In the genomic region with DNA sequence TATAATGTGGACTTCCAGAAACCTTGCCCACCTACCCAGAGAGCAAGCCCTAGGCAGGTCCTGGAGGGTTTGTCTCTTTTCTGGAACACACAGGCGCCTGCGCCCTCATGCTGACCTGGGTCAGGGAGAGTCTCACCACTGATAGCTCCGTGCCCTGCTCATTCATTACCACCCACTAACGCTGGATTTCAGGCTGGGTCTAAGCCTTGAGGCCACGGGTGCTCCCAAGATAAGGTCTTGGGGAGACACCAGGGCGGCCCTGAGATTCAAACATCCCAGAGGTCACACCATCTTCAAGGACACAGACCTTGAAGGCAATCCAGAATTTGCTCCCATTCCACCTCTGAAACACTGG, we compare ENCODE assay signal across 16 cellular contexts. TPM values are rescaled to one million over a fixed set of nuclear protein-coding genes. Genes with fewer than 3 reads are reported as not detected.
A peak's percentile ranks its signal among the peaks of the same experiment; 100 is the strongest.
DNase-seq lines count a peak whose midpoint lies in the region; ATAC-seq and TF ChIP-seq lines count a peak whose summit lies in the region.
"Had no signal": no experiment of that assay in that cellular context is flagged by ENCODE, and none has a peak within 500 bp of the region (broad histone marks: within the 10 kb centered on the region; RNA-seq: fewer than 3 reads in every experiment).

No MANE protein-coding gene starts in this region.

- no peak overlapping the region for H2AFZ ChIP-seq in parathyroid adenoma

- H3K27ac ChIP-seq in cardiac muscle cell (peak overlapping the region; percentile 54), parathyroid adenoma (peak overlapping the region; percentile 32), uterus (peak overlapping the region; percentile 82 to 89)
- H3K27ac ChIP-seq: 22Rv1, psoas muscle had no signal

- H3K4me2 ChIP-seq in parathyroid adenoma (ENCODE audit: low read length), result no peak overlapping the region

- H3K36me3 Mint-ChIP-seq in T-helper 1 cell treated with Interleukin-12 subunit alpha and Interleukin-12 subunit beta and Interleukin-4 antibody, amounts not matched to agents 30 μg/mL and 1 μg/mL, for 36 hours (ENCODE audit: low read depth), result no peaks in the 10 kb centered on the region

- TF ChIP-seq POLR2A in uterus (IDR thresholded peaks at IDR 0.05), result no peak

- H3K4me1 Mint-ChIP-seq in T-helper 1 cell treated with Interleukin-12 subunit alpha and Interleukin-12 subunit beta and Interleukin-4 antibody, amounts not matched to agents 30 μg/mL and 1 μg/mL, for 36 hours (ENCODE audit: low read depth), result peaks cover 8% of the 10 kb centered on the region

- H3K9me3 Mint-ChIP-seq in T-helper 1 cell treated with Interleukin-12 subunit alpha and Interleukin-12 subunit beta and Interleukin-4 antibody, amounts not matched to agents 30 μg/mL and 1 μg/mL, for 36 hours, result no peaks in the 10 kb centered on the region
- H3K9me3 Mint-ChIP-seq: memory B cell had no signal

- H3K36me3 ChIP-seq in cardiac muscle cell (no peaks in the 10 kb centered on the region), parathyroid adenoma (ENCODE audit: control insufficient read depth, insufficient read depth, low read length) (no peaks in the 10 kb centered on the region), uterus (no peaks in the 10 kb centered on the region)
- H3K36me3 ChIP-seq: HAP-1 had no signal

- no peaks in the 10 kb centered on the region for H3K27me3 ChIP-seq in cardiac muscle cell
- H3K27me3 ChIP-seq in parathyroid adenoma (ENCODE audit: control insufficient read depth, insufficient read depth, low read length), result no peaks in the 10 kb centered on the region
- no peaks in the 10 kb centered on the region for H3K27me3 ChIP-seq in uterus

- no peak overlapping the region for H3K4me3 ChIP-seq in cardiac muscle cell
- H3K4me3 ChIP-seq in parathyroid adenoma (ENCODE audit: low read depth, low read length), result no peak overlapping the region
- H3K4me3 ChIP-seq in uterus, result peak overlapping the region in 1 of 2 donors; percentile 3
- H3K4me3 ChIP-seq: HAP-1, psoas muscle had no signal

- no peak overlapping the region for H3K9ac ChIP-seq in parathyroid adenoma

- no peaks in the 10 kb centered on the region for H3K27me3 Mint-ChIP-seq in T-helper 1 cell treated with Interleukin-12 subunit alpha and Interleukin-12 subunit beta and Interleukin-4 antibody, amounts not matched to agents 30 μg/mL and 1 μg/mL, for 36 hours (ENCODE audit: low read depth)
- H3K27me3 Mint-ChIP-seq: memory B cell had no signal

- peak overlapping the region; percentile 57 for H3K27ac Mint-ChIP-seq in T-helper 1 cell treated with Interleukin-12 subunit alpha and Interleukin-12 subunit beta and Interleukin-4 antibody, amounts not matched to agents 30 μg/mL and 1 μg/mL, for 36 hours
- H3K27ac Mint-ChIP-seq: memory B cell had no signal

- H3K79me2 ChIP-seq in parathyroid adenoma, result no peaks in the 10 kb centered on the region

- intact Hi-C loops in uterus (cut with DNase I; ENCODE audit: low total_unique reads), result no loop called here

- H3K9me3 ChIP-seq in cardiac muscle cell (ENCODE audit: low read depth) (no peaks in the 10 kb centered on the region), parathyroid adenoma (ENCODE audit: control insufficient read depth, low read length) (no peaks in the 10 kb centered on the region), uterus (no peaks in the 10 kb centered on the region)
- H3K9me3 ChIP-seq: HAP-1, psoas muscle had no signal

- no peak overlapping the region for H3K4me3 Mint-ChIP-seq in T-helper 1 cell treated with Interleukin-12 subunit alpha and Interleukin-12 subunit beta and Interleukin-4 antibody, amounts not matched to agents 30 μg/mL and 1 μg/mL, for 36 hours
- H3K4me3 Mint-ChIP-seq: memory B cell had no signal

- no peaks in the 10 kb centered on the region for H3K4me1 ChIP-seq in cardiac muscle cell (ENCODE audit: low read depth)
- H3K4me1 ChIP-seq in parathyroid adenoma, result peaks cover 8% of the 10 kb centered on the region
- peaks cover 3 to 9% of the 10 kb centered on the region in 2 donors for H3K4me1 ChIP-seq in uterus
- H3K4me1 ChIP-seq: HAP-1 had no signal

- TF ChIP-seq CTCF in cardiac muscle cell (IDR thresholded peaks at IDR 0.05; ENCODE audit: low read depth, low read length) (no peak), parathyroid adenoma (IDR thresholded peaks at IDR 0.05) (no peak), uterus (IDR thresholded peaks at IDR 0.05) (no peak)

- ATAC-seq in SK-N-SH treated with all-trans-retinoic acid at 6 μM for 48 hours, result no peak
- ATAC-seq: stimulated activated naive CD8-positive, alpha-beta T cell treated with anti-CD3 and anti-CD28 coated beads, Interleukin-15, Interleukin-2, amounts not matched to agents 100 U/mL and 50 U/mL, for 24 hours had no signal

- DNase-seq in T-helper 1 cell (no peak), cardiac muscle cell (ENCODE audit: low read depth in 1 of 2, low spot score in 1 of 2) (no peak), uterus (no peak), HuH-7 (ENCODE audit: low spot score) (no peak)
- no peak for DNase-seq in effector CD8-positive, alpha-beta T cell (lab: John Stamatoyannopoulos, UW)
- DNase-seq: activated CD4-positive, alpha-beta T cell treated with anti-CD3 and anti-CD28 coated beads, Interleukin-2, amount 50 U/mL, for 1 hour; NCI-H2227 treated with DMSO at 0.1 percent for 48 hours; stimulated activated CD4-positive, alpha-beta T cell treated with anti-CD3 and anti-CD28 coated beads, Interleukin-4, amount 100 ng/mL, for 1 hour; stimulated activated naive CD8-positive, alpha-beta T cell treated with anti-CD3 and anti-CD28 coated beads, Interleukin-15, Interleukin-2, amounts not matched to agents 100 U/mL and 50 U/mL, for 24 hours had no signal

TF ChIP-seq in SK-N-SH treated with all-trans-retinoic acid at 6 μM for 48 hours, 23 proteins besides CTCF, POLR2A, EP300 and RAD21:
- no peak for TF ChIP-seq ISL1 (CRISPR knock-in tag; IDR thresholded peaks at IDR 0.05)
- TF ChIP-seq POU6F1 (CRISPR knock-in tag; IDR thresholded peaks at IDR 0.05; ENCODE audit: borderline replicate concordance, low read depth), result no peak
- no peak for TF ChIP-seq ZNF70 (CRISPR knock-in tag; IDR thresholded peaks at IDR 0.05)
- TF ChIP-seq ZNF565 (CRISPR knock-in tag; conservative IDR thresholded peaks at IDR 0.05; ENCODE audit: low read depth), result no peak
- no peak for TF ChIP-seq GLIS3 (CRISPR knock-in tag; IDR thresholded peaks at IDR 0.05)
- TF ChIP-seq OSR1 (CRISPR knock-in tag; IDR thresholded peaks at IDR 0.05), result no peak
- TF ChIP-seq ZC3H10 (CRISPR knock-in tag; IDR thresholded peaks at IDR 0.05), result no peak
- TF ChIP-seq, protein P1, sequence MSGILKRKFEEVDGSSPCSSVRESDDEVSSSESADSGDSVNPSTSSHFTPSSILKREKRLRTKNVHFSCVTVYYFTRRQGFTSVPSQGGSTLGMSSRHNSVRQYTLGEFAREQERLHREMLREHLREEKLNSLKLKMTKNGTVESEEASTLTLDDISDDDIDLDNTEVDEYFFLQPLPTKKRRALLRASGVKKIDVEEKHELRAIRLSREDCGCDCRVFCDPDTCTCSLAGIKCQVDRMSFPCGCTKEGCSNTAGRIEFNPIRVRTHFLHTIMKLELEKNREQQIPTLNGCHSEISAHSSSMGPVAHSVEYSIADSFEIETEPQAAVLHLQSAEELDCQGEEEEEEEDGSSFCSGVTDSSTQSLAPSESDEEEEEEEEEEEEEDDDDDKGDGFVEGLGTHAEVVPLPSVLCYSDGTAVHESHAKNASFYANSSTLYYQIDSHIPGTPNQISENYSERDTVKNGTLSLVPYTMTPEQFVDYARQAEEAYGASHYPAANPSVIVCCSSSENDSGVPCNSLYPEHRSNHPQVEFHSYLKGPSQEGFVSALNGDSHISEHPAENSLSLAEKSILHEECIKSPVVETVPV (CRISPR knock-in tag; IDR thresholded peaks at IDR 0.05), result no peak
- TF ChIP-seq CREB5 (CRISPR knock-in tag; IDR thresholded peaks at IDR 0.05; ENCODE audit: low read depth), result no peak
- no peak for TF ChIP-seq TOX (CRISPR knock-in tag; IDR thresholded peaks at IDR 0.05; ENCODE audit: borderline replicate concordance)
- no peak for TF ChIP-seq SNAI2 (CRISPR knock-in tag; IDR thresholded peaks at IDR 0.05)
- no peak for TF ChIP-seq ZFP3 (CRISPR knock-in tag; IDR thresholded peaks at IDR 0.05)
- TF ChIP-seq PPARA (CRISPR knock-in tag; IDR thresholded peaks at IDR 0.05; ENCODE audit: borderline replicate concordance), result no peak
- no peak for TF ChIP-seq ESRRG (CRISPR knock-in tag; IDR thresholded peaks at IDR 0.05)

RNA-seq across cellular contexts. Expression of gene S1PR2, which starts 5.1 kb away (rescaled TPM):
- total RNA-seq in cardiac muscle cell, result 5.7 and 7.7 TPM in 2 replicates
- 1.8 and 2.1 TPM in 2 replicates for polyA plus RNA-seq in cardiac muscle cell
- total RNA-seq in uterus, result 10 to 100 TPM in 3 of 4 donors, 1 to 10 TPM in 1; 1.3 to 32.5 (median 17.3) TPM

RNA-seq across cellular contexts. Expression of gene MRPL4, which starts 26.0 kb away (rescaled TPM):
- total RNA-seq in cardiac muscle cell (119 and 129 TPM in 2 replicates), uterus (10 to 100 TPM; 18.2 to 56.9 (median 31.1) TPM)
- polyA plus RNA-seq in cardiac muscle cell, result 78.5 and 81.2 TPM in 2 replicates

RNA-seq across cellular contexts. Expression of gene DNMT1, which starts 31.2 kb away (rescaled TPM):
- total RNA-seq in cardiac muscle cell (78.2 and 100 TPM in 2 replicates), uterus (100 to 1,000 TPM in 1 of 4 donors, 10 to 100 TPM in 3; 37.6 to 134 (median 67.9) TPM)
- polyA plus RNA-seq in cardiac muscle cell, result 106 TPM in 2 replicates

RNA-seq across cellular contexts. Expression of gene ICAM1, which starts 44.9 kb away (rescaled TPM):
- 0.18 and 0.57 TPM in 2 replicates for total RNA-seq in cardiac muscle cell
- polyA plus RNA-seq in cardiac muscle cell, result 0.50 and 0.77 TPM in 2 replicates
- total RNA-seq in uterus, result 10 to 100 TPM in 3 of 4 donors, 1 to 10 TPM in 1; 6.5 to 32.8 (median 23.2) TPM

Comparison
In these comparisons a context has a peak if more than half of its experiments do, and no peak if none do; other contexts are left out.
1. H3K27ac ChIP-seq: peak in every context shown above with its lines; median percentile 86 in uterus; 54 in cardiac muscle cell; 32 in parathyroid adenoma.